Comparison of ENCODE assay signal across 17 cellular contexts in genomic region chr4:169369634-169370033, GRCh38.
"Had no signal": no experiment of that assay in that cellular context is flagged by ENCODE, and none has a peak within 500 bp of the region (broad histone marks: within the 10 kb centered on the region; RNA-seq: fewer than 3 reads in every experiment).

No MANE protein-coding gene starts in this region.

- H3K27ac ChIP-seq: cardiac muscle cell, esophagus muscularis mucosa, upper lobe of right lung had no signal

- ATAC-seq: activated CD8-positive, alpha-beta memory T cell treated with anti-CD3 and anti-CD28 coated beads, Interleukin-2, amount 10 ng/mL, durations not matched to agents 7 days and 5 days; left lobe of liver; upper lobe of right lung had no signal

- H3K4me1 Mint-ChIP-seq: activated CD4-positive, alpha-beta memory T cell treated with anti-CD3 and anti-CD28 coated beads, Interleukin-2, amount 10 ng/mL, durations not matched to agents 7 days and 5 days; activated CD8-positive, alpha-beta memory T cell treated with anti-CD3 and anti-CD28 coated beads, Interleukin-2, amount 10 ng/mL, durations not matched to agents 7 days and 5 days; activated naive CD8-positive, alpha-beta T cell treated with anti-CD3 and anti-CD28 coated beads for 36 hours had no signal

- H3K27me3 ChIP-seq: cardiac muscle cell, esophagus muscularis mucosa, upper lobe of right lung had no signal

- H3K36me3 Mint-ChIP-seq: activated CD8-positive, alpha-beta memory T cell treated with anti-CD3 and anti-CD28 coated beads, Interleukin-2, amount 10 ng/mL, durations not matched to agents 7 days and 5 days; activated naive CD8-positive, alpha-beta T cell treated with anti-CD3 and anti-CD28 coated beads for 36 hours had no signal

- H3K4me3 ChIP-seq: cardiac muscle cell, esophagus muscularis mucosa, upper lobe of right lung had no signal

- H3K27me3 Mint-ChIP-seq: activated B cell treated with CpG ODN at 0.5 μM for 24 hours; activated CD8-positive, alpha-beta memory T cell treated with anti-CD3 and anti-CD28 coated beads, Interleukin-2, amount 10 ng/mL, durations not matched to agents 7 days and 5 days; activated naive CD8-positive, alpha-beta T cell treated with anti-CD3 and anti-CD28 coated beads for 36 hours had no signal

- DNase-seq: activated B cell treated with CpG ODN at 0.5 μM for 24 hours; activated CD4-positive, alpha-beta memory T cell treated with anti-CD3 and anti-CD28 coated beads, Interleukin-2, amount 10 ng/mL, durations not matched to agents 7 days and 5 days; activated CD4-positive, alpha-beta T cell treated with anti-CD3 and anti-CD28 coated beads for 48 hours; activated CD8-positive, alpha-beta memory T cell treated with anti-CD3 and anti-CD28 coated beads, Interleukin-2, amount 10 ng/mL, durations not matched to agents 7 days and 5 days; activated naive CD8-positive, alpha-beta T cell treated with anti-CD3 and anti-CD28 coated beads for 36 hours; amniotic stem cell; dermis blood vessel endothelial cell; effector memory CD4-positive, alpha-beta T cell; occipital lobe; stimulated activated CD4-positive, alpha-beta T cell treated with anti-CD3 and anti-CD28 coated beads, Interleukin-12 subunit alpha, Interleukin-12 subunit beta, amount 100 ng/mL, for 4 hours; stimulated activated CD4-positive, alpha-beta T cell treated with anti-CD3 and anti-CD28 coated beads, Interleukin-1b, Interleukin-23, amount 100 ng/mL, for 48 hours; stimulated activated CD8-positive, alpha-beta memory T cell treated with anti-CD3 and anti-CD28 coated beads, Interleukin-4, amount 100 ng/mL, for 48 hours; stimulated activated naive CD4-positive, alpha-beta T cell; upper lobe of right lung had no signal

- H3K36me3 ChIP-seq: cardiac muscle cell, esophagus muscularis mucosa, upper lobe of right lung had no signal

- H3K27ac Mint-ChIP-seq: activated B cell treated with CpG ODN at 0.5 μM for 24 hours; activated CD4-positive, alpha-beta memory T cell treated with anti-CD3 and anti-CD28 coated beads, Interleukin-2, amount 10 ng/mL, durations not matched to agents 7 days and 5 days; activated CD8-positive, alpha-beta memory T cell treated with anti-CD3 and anti-CD28 coated beads, Interleukin-2, amount 10 ng/mL, durations not matched to agents 7 days and 5 days; activated naive CD8-positive, alpha-beta T cell treated with anti-CD3 and anti-CD28 coated beads for 36 hours had no signal

- H3K9me3 ChIP-seq: upper lobe of right lung had no signal

- H3K4me3 Mint-ChIP-seq: activated B cell treated with CpG ODN at 0.5 μM for 24 hours; activated CD4-positive, alpha-beta memory T cell treated with anti-CD3 and anti-CD28 coated beads, Interleukin-2, amount 10 ng/mL, durations not matched to agents 7 days and 5 days; activated CD8-positive, alpha-beta memory T cell treated with anti-CD3 and anti-CD28 coated beads, Interleukin-2, amount 10 ng/mL, durations not matched to agents 7 days and 5 days; activated naive CD8-positive, alpha-beta T cell treated with anti-CD3 and anti-CD28 coated beads for 36 hours had no signal

- H3K4me1 ChIP-seq: esophagus muscularis mucosa, upper lobe of right lung had no signal

- H3K9me3 Mint-ChIP-seq: activated CD4-positive, alpha-beta memory T cell treated with anti-CD3 and anti-CD28 coated beads, Interleukin-2, amount 10 ng/mL, durations not matched to agents 7 days and 5 days had no signal
